In genomic region chr3:129160891-129161859, GRCh38 we compare ENCODE assay signal across 1 cellular context.
A peak's percentile ranks its signal among the peaks of the same experiment; 100 is the strongest.
TF ChIP-seq lines count a peak whose summit lies in the region.

TSS of gene ISY1 (minus strand) at chr3:129161063. CDS start at chr3:129160975, 88 bp downstream.

TF ChIP-seq in HEK293, 187 proteins besides CTCF, POLR2A, EP300 and RAD21 (continued from another document and continues in another):
- TF ChIP-seq, protein P1, sequence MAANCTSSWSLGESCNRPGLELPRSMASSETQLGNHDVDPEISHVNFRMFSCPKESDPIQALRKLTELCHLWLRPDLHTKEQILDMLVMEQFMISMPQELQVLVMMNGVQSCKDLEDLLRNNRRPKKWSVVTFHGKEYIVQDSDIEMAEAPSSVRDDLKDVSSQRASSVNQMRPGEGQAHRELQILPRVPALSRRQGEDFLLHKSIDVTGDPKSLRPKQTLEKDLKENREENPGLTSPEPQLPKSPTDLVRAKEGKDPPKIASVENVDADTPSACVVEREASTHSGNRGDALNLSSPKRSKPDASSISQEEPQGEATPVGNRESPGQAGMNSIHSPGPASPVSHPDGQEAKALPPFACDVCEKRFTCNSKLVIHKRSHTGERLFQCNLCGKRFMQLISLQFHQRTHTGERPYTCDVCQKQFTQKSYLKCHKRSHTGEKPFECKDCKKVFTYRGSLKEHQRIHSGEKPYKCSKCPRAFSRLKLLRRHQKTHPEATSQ (tag by site-specific recombination; IDR thresholded peaks at IDR 0.05) = no peak
- TF ChIP-seq ZFP37 (tag by site-specific recombination; IDR thresholded peaks at IDR 0.05) (peak; percentile 71; the same call in 1 of the 2 replicates), ZNF626 (tag by site-specific recombination; IDR thresholded peaks at IDR 0.05) (no peak), HIC1 (tag by site-specific recombination; IDR thresholded peaks at IDR 0.05) (no peak), ZNF747 (tag by site-specific recombination; IDR thresholded peaks at IDR 0.05) (no peak), ZNF600 (tag by site-specific recombination; IDR thresholded peaks at IDR 0.05) (peak; percentile 57; the same call in 1 of the 2 replicates), PRDM2 (tag by site-specific recombination; IDR thresholded peaks at IDR 0.05; ENCODE audit: borderline replicate concordance) (no peak), ZNF426 (tag by site-specific recombination; IDR thresholded peaks at IDR 0.05) (no peak), KLF8 (tag by site-specific recombination; IDR thresholded peaks at IDR 0.05) (0 out of 2 replicates have a peak, but pooled peaks have one; percentile 44), ZNF394 (tag by site-specific recombination; IDR thresholded peaks at IDR 0.05; ENCODE audit: borderline replicate concordance) (peak; percentile 88), ZNF510 (tag by site-specific recombination; IDR thresholded peaks at IDR 0.05; ENCODE audit: insufficient replicate concordance) (no peak), IKZF3 (tag by site-specific recombination; IDR thresholded peaks at IDR 0.05) (peak; percentile 49; the same call in 1 of the 2 replicates), ZNF596 (tag by site-specific recombination; IDR thresholded peaks at IDR 0.05) (no peak), ZNF501 (tag by site-specific recombination; IDR thresholded peaks at IDR 0.05) (peak; percentile 91; the same call in 1 of the 2 replicates), ZNF830 (tag by site-specific recombination; IDR thresholded peaks at IDR 0.05; ENCODE audit: low read depth) (no peak), YY2 (tag by site-specific recombination; IDR thresholded peaks at IDR 0.05) (peak; percentile 68), SP3 (tag by site-specific recombination; IDR thresholded peaks at IDR 0.05) (peak; percentile 82), ZNF768 (tag by site-specific recombination; IDR thresholded peaks at IDR 0.05) (peak; percentile 41; the same call in 1 of the 2 replicates), ZNF544 (tag by site-specific recombination; IDR thresholded peaks at IDR 0.05) (no peak), ZNF561 (tag by site-specific recombination; IDR thresholded peaks at IDR 0.05; ENCODE audit: borderline replicate concordance) (peak; percentile 92), ZNF580 (tag by site-specific recombination; IDR thresholded peaks at IDR 0.05) (peak; percentile 99), ZNF48 (tag by site-specific recombination; IDR thresholded peaks at IDR 0.05) (no peak), ZNF239 (tag by site-specific recombination; IDR thresholded peaks at IDR 0.05) (no peak), ZNF777 (tag by site-specific recombination; IDR thresholded peaks at IDR 0.05; ENCODE audit: borderline replicate concordance) (peak; percentile 80), ZNF354C (tag by site-specific recombination; IDR thresholded peaks at IDR 0.05; ENCODE audit: borderline replicate concordance, low read depth) (no peak), ZNF324 (tag by site-specific recombination; IDR thresholded peaks at IDR 0.05) (peak; percentile 77), ZNF629 (tag by site-specific recombination; IDR thresholded peaks at IDR 0.05) (peak; percentile 93), ZBTB21 (tag by site-specific recombination; IDR thresholded peaks at IDR 0.05) (peak; percentile 76), ZNF184 (tag by site-specific recombination; IDR thresholded peaks at IDR 0.05) (no peak), ZNF211 (tag by site-specific recombination; IDR thresholded peaks at IDR 0.05; ENCODE audit: low read depth) (no peak), ZFP3 (tag by site-specific recombination; IDR thresholded peaks at IDR 0.05; ENCODE audit: low read depth) (no peak), ZNF2 (tag by site-specific recombination; IDR thresholded peaks at IDR 0.05) (peak; percentile 94), ZNF311 (tag by site-specific recombination; IDR thresholded peaks at IDR 0.05; ENCODE audit: borderline replicate concordance) (no peak), OVOL3 (tag by site-specific recombination; IDR thresholded peaks at IDR 0.05) (peak; percentile 66; the same call in 1 of the 2 replicates), ZNF639 (tag by site-specific recombination; IDR thresholded peaks at IDR 0.05) (peak; percentile 95), OSR2 (tag by site-specific recombination; IDR thresholded peaks at IDR 0.05) (no peak)
- TF ChIP-seq, protein P2, sequence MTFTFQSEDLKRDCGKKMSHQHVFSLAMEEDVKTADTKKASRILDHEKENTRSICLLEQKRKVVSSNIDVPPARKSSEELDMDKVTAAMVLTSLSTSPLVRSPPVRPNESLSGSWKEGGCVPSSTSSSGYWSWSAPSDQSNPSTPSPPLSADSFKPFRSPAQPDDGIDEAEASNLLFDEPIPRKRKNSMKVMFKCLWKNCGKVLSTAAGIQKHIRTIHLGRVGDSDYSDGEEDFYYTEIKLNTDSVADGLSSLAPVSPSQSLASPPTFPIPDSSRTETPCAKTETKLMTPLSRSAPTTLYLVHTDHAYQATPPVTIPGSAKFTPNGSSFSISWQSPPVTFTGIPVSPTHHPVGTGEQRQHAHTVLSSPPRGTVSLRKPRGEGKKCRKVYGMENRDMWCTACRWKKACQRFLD (tag by site-specific recombination; IDR thresholded peaks at IDR 0.05) = no peak
- TF ChIP-seq, protein P3, sequence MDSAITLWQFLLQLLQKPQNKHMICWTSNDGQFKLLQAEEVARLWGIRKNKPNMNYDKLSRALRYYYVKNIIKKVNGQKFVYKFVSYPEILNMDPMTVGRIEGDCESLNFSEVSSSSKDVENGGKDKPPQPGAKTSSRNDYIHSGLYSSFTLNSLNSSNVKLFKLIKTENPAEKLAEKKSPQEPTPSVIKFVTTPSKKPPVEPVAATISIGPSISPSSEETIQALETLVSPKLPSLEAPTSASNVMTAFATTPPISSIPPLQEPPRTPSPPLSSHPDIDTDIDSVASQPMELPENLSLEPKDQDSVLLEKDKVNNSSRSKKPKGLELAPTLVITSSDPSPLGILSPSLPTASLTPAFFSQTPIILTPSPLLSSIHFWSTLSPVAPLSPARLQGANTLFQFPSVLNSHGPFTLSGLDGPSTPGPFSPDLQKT (IDR thresholded peaks at IDR 0.05; ENCODE audit: borderline replicate concordance, low read depth, low read length) = peak; percentile 92
- TF ChIP-seq, protein P4, sequence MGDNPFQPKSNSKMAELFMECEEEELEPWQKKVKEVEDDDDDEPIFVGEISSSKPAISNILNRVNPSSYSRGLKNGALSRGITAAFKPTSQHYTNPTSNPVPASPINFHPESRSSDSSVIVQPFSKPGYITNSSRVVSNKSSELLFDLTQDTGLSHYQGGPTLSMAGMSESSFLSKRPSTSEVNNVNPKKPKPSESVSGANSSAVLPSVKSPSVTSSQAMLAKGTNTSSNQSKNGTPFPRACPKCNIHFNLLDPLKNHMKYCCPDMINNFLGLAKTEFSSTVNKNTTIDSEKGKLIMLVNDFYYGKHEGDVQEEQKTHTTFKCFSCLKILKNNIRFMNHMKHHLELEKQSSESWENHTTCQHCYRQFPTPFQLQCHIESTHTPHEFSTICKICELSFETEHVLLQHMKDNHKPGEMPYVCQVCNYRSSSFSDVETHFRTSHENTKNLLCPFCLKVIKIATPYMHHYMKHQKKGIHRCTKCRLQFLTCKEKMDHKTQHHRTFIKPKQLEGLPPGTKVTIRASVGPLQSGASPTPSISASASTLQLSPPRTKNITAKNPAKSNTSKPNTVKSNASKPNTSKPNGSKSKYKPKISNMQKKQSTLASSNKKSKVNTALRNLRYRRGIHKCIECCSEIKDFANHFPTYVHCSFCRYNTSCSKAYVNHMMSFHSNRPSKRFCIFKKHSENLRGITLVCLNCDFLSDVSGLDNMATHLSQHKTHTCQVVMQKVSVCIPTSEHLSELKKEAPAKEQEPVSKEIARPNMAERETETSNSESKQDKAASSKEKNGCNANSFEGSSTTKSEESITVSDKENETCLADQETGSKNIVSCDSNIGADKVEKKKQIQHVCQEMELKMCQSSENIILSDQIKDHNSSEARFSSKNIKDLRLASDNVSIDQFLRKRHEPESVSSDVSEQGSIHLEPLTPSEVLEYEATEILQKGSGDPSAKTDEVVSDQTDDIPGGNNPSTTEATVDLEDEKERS (tag by site-specific recombination; IDR thresholded peaks at IDR 0.05) = no peak
- TF ChIP-seq, protein P5, sequence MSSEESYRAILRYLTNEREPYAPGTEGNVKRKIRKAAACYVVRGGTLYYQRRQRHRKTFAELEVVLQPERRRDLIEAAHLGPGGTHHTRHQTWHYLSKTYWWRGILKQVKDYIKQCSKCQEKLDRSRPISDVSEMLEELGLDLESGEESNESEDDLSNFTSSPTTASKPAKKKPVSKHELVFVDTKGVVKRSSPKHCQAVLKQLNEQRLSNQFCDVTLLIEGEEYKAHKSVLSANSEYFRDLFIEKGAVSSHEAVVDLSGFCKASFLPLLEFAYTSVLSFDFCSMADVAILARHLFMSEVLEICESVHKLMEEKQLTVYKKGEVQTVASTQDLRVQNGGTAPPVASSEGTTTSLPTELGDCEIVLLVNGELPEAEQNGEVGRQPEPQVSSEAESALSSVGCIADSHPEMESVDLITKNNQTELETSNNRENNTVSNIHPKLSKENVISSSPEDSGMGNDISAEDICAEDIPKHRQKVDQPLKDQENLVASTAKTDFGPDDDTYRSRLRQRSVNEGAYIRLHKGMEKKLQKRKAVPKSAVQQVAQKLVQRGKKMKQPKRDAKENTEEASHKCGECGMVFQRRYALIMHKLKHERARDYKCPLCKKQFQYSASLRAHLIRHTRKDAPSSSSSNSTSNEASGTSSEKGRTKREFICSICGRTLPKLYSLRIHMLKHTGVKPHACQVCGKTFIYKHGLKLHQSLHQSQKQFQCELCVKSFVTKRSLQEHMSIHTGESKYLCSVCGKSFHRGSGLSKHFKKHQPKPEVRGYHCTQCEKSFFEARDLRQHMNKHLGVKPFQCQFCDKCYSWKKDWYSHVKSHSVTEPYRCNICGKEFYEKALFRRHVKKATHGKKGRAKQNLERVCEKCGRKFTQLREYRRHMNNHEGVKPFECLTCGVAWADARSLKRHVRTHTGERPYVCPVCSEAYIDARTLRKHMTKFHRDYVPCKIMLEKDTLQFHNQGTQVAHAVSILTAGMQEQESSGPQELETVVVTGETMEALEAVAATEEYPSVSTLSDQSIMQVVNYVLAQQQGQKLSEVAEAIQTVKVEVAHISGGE (tag by site-specific recombination; conservative IDR thresholded peaks at IDR 0.05; ENCODE audit: low read depth) = peak; percentile 99
